Comparison of ENCODE assay signal across 21 cellular contexts in the genomic region with DNA sequence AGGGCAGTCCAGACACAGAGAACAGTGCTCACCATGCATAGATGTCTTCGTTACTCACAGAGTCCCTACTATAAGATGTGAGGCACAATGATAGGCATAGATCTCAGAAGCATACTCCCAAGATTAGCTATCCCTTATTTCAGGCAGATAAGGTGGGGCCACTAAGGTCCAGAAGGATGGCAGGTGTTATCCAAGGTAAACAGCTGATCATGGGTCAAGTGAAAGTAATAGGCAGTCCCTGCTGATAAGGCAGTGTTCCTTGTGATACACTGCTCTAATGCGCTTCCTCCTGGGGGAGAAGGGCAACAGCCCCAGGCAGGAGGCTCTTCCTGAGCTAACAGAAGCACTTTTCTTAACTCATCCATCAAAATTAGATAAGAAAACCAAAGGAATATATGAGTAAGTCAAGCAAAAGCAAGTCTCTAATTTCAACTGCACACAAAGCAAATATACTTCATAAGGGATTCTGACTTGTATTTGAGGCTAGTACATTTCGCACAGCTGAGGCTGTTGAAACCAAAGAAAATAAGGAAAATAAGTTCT. TPM values are rescaled to one million over a fixed set of nuclear protein-coding genes. Genes with fewer than 3 reads are reported as not detected.
"Had no signal": no experiment of that assay in that cellular context is flagged by ENCODE, and none has a peak within 500 bp of the region (broad histone marks: within the 10 kb centered on the region; RNA-seq: fewer than 3 reads in every experiment).

No MANE protein-coding gene starts in this region.

- H3K36me3 Mint-ChIP-seq: activated naive CD4-positive, alpha-beta T cell treated with anti-CD3 and anti-CD28 coated beads, Interleukin-2, amount 10 ng/mL, durations not matched to agents 7 days and 5 days had no signal

- H3K4me3 Mint-ChIP-seq: activated naive CD4-positive, alpha-beta T cell treated with anti-CD3 and anti-CD28 coated beads, Interleukin-2, amount 10 ng/mL, durations not matched to agents 7 days and 5 days; activated naive CD8-positive, alpha-beta T cell treated with anti-CD3 and anti-CD28 coated beads, Interleukin-2, amount 50 U/mL, for 24 hours; activated T-cell treated with anti-CD3 and anti-CD28 coated beads, Interleukin-2, amount 50 U/mL, for 4 hours; effector memory CD8-positive, alpha-beta T cell; nephron progenitor cell had no signal

- DNase-seq: activated CD4-positive, alpha-beta T cell treated with anti-CD3 and anti-CD28 coated beads, Interleukin-2, amount 50 U/mL, for 1 hour; activated CD8-positive, alpha-beta memory T cell treated with anti-CD3 and anti-CD28 coated beads, Interleukin-2, amount 50 U/mL, for 4 hours; activated effector memory CD4-positive, alpha-beta T cell treated with Interleukin-2 at 50 U/mL for 16 hours; activated naive CD4-positive, alpha-beta T cell treated with anti-CD3 and anti-CD28 coated beads, Interleukin-2, amount 10 ng/mL, durations not matched to agents 7 days and 5 days; activated naive CD8-positive, alpha-beta T cell treated with anti-CD3 and anti-CD28 coated beads, Interleukin-2, amount 50 U/mL, for 24 hours; activated T-cell treated with anti-CD3 and anti-CD28 coated beads, Interleukin-2, amount 50 U/mL, for 4 hours; effector memory CD8-positive, alpha-beta T cell; foreskin fibroblast; hypothalamus; islet precursor cell; midbrain; nephron progenitor cell; occipital lobe; posterior cingulate gyrus; retina; stimulated activated naive CD4-positive, alpha-beta T cell treated with Interleukin-2 at 50 U/mL for 16 hours; T1000; thyroid gland had no signal

- H3K9me3 Mint-ChIP-seq: activated naive CD4-positive, alpha-beta T cell treated with anti-CD3 and anti-CD28 coated beads, Interleukin-2, amount 10 ng/mL, durations not matched to agents 7 days and 5 days; activated naive CD8-positive, alpha-beta T cell treated with anti-CD3 and anti-CD28 coated beads, Interleukin-2, amount 50 U/mL, for 24 hours; activated T-cell treated with anti-CD3 and anti-CD28 coated beads, Interleukin-2, amount 50 U/mL, for 4 hours; effector memory CD8-positive, alpha-beta T cell; nephron progenitor cell had no signal

- H3K4me1 Mint-ChIP-seq: activated naive CD4-positive, alpha-beta T cell treated with anti-CD3 and anti-CD28 coated beads, Interleukin-2, amount 10 ng/mL, durations not matched to agents 7 days and 5 days; activated naive CD8-positive, alpha-beta T cell treated with anti-CD3 and anti-CD28 coated beads, Interleukin-2, amount 50 U/mL, for 24 hours had no signal

- H3K27ac Mint-ChIP-seq: activated naive CD4-positive, alpha-beta T cell treated with anti-CD3 and anti-CD28 coated beads, Interleukin-2, amount 10 ng/mL, durations not matched to agents 7 days and 5 days; activated naive CD8-positive, alpha-beta T cell treated with anti-CD3 and anti-CD28 coated beads, Interleukin-2, amount 50 U/mL, for 24 hours; effector memory CD8-positive, alpha-beta T cell; nephron progenitor cell had no signal

- H3K27ac ChIP-seq: thyroid gland had no signal

- H3K27me3 Mint-ChIP-seq: activated naive CD4-positive, alpha-beta T cell treated with anti-CD3 and anti-CD28 coated beads, Interleukin-2, amount 10 ng/mL, durations not matched to agents 7 days and 5 days; activated naive CD8-positive, alpha-beta T cell treated with anti-CD3 and anti-CD28 coated beads, Interleukin-2, amount 50 U/mL, for 24 hours had no signal

RNA-seq across cellular contexts. Expression of a gene that starts 42.2 kb away (rescaled TPM):
- total RNA-seq: activated T-cell treated with anti-CD3 and anti-CD28 coated beads, Interleukin-2, amount 50 U/mL, for 4 hours; dermis microvascular lymphatic vessel endothelial cell; myocyte; T-helper 1 cell treated with Interleukin-12 subunit alpha and Interleukin-12 subunit beta and Interleukin-4 antibody, amounts not matched to agents 30 ng/mL and 1 ng/mL, for 36 hours had no signal
